ENCODE assay signal across 21 cellular contexts in genomic region chr18:70330887-70331286, GRCh38. TPM values are rescaled to one million over a fixed set of nuclear protein-coding genes. Genes with fewer than 3 reads are reported as not detected.
DNase-seq lines count a peak whose midpoint lies in the region; ATAC-seq and TF ChIP-seq lines count a peak whose summit lies in the region.
"Had no signal": no experiment of that assay in that cellular context is flagged by ENCODE, and none has a peak within 500 bp of the region (broad histone marks: within the 10 kb centered on the region; RNA-seq: fewer than 3 reads in every experiment).

No MANE protein-coding gene starts in this region.

- CTCF ChIA-PET in PC-9 (lab: Charles Lee), result no interaction called here

- no peaks in the 10 kb centered on the region for H3K27me3 ChIP-seq in GM23338 (ENCODE audit: insufficient read depth)
- H3K27me3 ChIP-seq in PC-9 (ENCODE audit: insufficient read depth, low read depth), result no peaks in the 10 kb centered on the region
- no peaks in the 10 kb centered on the region for H3K27me3 ChIP-seq in adrenal gland
- H3K27me3 ChIP-seq: BLaER1, SJCRH30 had no signal

- H3K36me3 ChIP-seq in GM23338 (ENCODE audit: insufficient read depth) (no peaks in the 10 kb centered on the region), PC-9 (ENCODE audit: low read depth) (peaks cover 48% of the 10 kb centered on the region), adrenal gland (replicated peaks in 1 of 2) (no peaks in the 10 kb centered on the region)
- H3K36me3 ChIP-seq: SJCRH30 had no signal

- peaks cover 11% of the 10 kb centered on the region; the same call in 2 of the 3 replicates for H3K9me3 Mint-ChIP-seq in GM23338
- H3K9me3 Mint-ChIP-seq: CD4-positive, alpha-beta T cell had no signal

- ATAC-seq in GM23338, result peak; percentile 80
- ATAC-seq: T-cell had no signal

- peaks cover 2% of the 10 kb centered on the region for H3K27me3 Mint-ChIP-seq in GM23338 (ENCODE audit: insufficient read depth, low read depth, poor library complexity)
- H3K27me3 Mint-ChIP-seq: CD4-positive, alpha-beta T cell had no signal

- H3K79me2 ChIP-seq in GM23338 (replicated peaks; ENCODE audit: insufficient read depth) (peaks cover 17% of the 10 kb centered on the region), PC-9 (ENCODE audit: low read depth) (peaks cover 28% of the 10 kb centered on the region)

- no TSS peak for BruUV-seq in PC-9 (replicated peaks; lab: Mats Ljungman, UMichigan)

- DNase-seq in GM23338 (ENCODE audit: low spot score) (peak; percentile 30), PC-9 (no peak), epithelial cell of prostate (ENCODE audit: low read depth, low spot score) (no peak), NCI-H82 treated with DMSO at 0.1 percent for 48 hours (lab: John Stamatoyannopoulos, UW; ENCODE audit: unreplicated experiment) (no peak), EL (no peak), GM19238 (ENCODE audit: insufficient read length, low spot score) (no peak), adrenal gland (no peak)
- DNase-seq: CD4-positive, alpha-beta T cell; COR-L47; DND-41; NCI-H1105; NCI-H2029 treated with DMSO at 0.1 percent for 48 hours; NCI-H226; NCI-H510A treated with DMSO at 0.1 percent for 48 hours; NCI-H748 treated with DMSO at 0.1 percent for 48 hours; NK-92 treated with Interleukin-12 subunit alpha and Interleukin-12 subunit beta, amount 100 ng/mL, for 24 hours; SJCRH30; T-cell had no signal

- no peak for TF ChIP-seq CTCF in GM23338 (conservative IDR thresholded peaks at IDR 0.05; ENCODE audit: low read depth in 2 of 2)
- TF ChIP-seq CTCF in PC-9 (conservative IDR thresholded peaks at IDR 0.05), result no peak
- no peak for TF ChIP-seq CTCF in adrenal gland (IDR thresholded peaks at IDR 0.05)

- no peak overlapping the region for H3K4me3 Mint-ChIP-seq in GM23338
- H3K4me3 Mint-ChIP-seq: CD4-positive, alpha-beta T cell; T-cell had no signal

- no peak overlapping the region for H3K27ac ChIP-seq in GM23338 (ENCODE audit: low read depth)
- H3K27ac ChIP-seq in PC-9, result 0 out of 2 replicates have a peak overlapping the region, but pooled peaks have one; percentile 6
- peak overlapping the region; percentile 100 for H3K27ac ChIP-seq in epithelial cell of prostate
- no peak overlapping the region for H3K27ac ChIP-seq in adrenal gland
- H3K27ac ChIP-seq: BLaER1, HL-60, KMS-11, SJCRH30 had no signal

- H4K20me1 ChIP-seq in GM23338 (replicated peaks; ENCODE audit: insufficient read depth) (no peaks in the 10 kb centered on the region), PC-9 (ENCODE audit: insufficient read depth) (no peaks in the 10 kb centered on the region)

- H3K9me3 ChIP-seq in PC-9 (ENCODE audit: insufficient read depth, low read depth), result peaks cover 16% of the 10 kb centered on the region; the same call in 1 of the 2 replicates
- peaks cover 0 to 6% (median 0%) of the 10 kb centered on the region in 3 donors for H3K9me3 ChIP-seq in adrenal gland (replicated peaks in 1 of 3)
- H3K9me3 ChIP-seq: SJCRH30 had no signal

- H3K4me1 ChIP-seq in GM23338 (ENCODE audit: insufficient read depth), result peaks cover 17% of the 10 kb centered on the region; the same call in 1 of the 2 replicates
- H3K4me1 ChIP-seq in PC-9 (replicated peaks; ENCODE audit: insufficient read depth), result peaks cover 26% of the 10 kb centered on the region
- peaks cover 5 to 14% of the 10 kb centered on the region in 2 donors for H3K4me1 ChIP-seq in adrenal gland (replicated peaks in 1 of 2)
- H3K4me1 ChIP-seq: SJCRH30 had no signal

- H3K36me3 Mint-ChIP-seq in GM23338 (ENCODE audit: low read depth), result peaks cover 23% of the 10 kb centered on the region; the same call in 2 of the 3 replicates
- H3K36me3 Mint-ChIP-seq: T-cell had no signal

- no peak overlapping the region for H3K4me2 ChIP-seq in GM23338
- H3K4me2 ChIP-seq in PC-9, result no peak overlapping the region
- H3K4me2 ChIP-seq: BLaER1, KMS-11 had no signal

- H3K27ac Mint-ChIP-seq in GM23338, result peak overlapping the region; percentile 64; the same call in 1 of the 2 replicates
- H3K27ac Mint-ChIP-seq: CD4-positive, alpha-beta T cell; T-cell had no signal

- intact Hi-C loops in PC-9 (cut with micrococcal nuclease; ENCODE audit: unreplicated experiment), result no loop called here
- intact Hi-C loops in adrenal gland (cut with DNase I), result no loop called here

- H3K4me3 ChIP-seq in GM23338 (no peak overlapping the region), PC-9 (no peak overlapping the region), adrenal gland (no peak overlapping the region)
- H3K4me3 ChIP-seq: BLaER1, SJCRH30 had no signal

- H3K4me1 Mint-ChIP-seq in GM23338, result peaks cover 18% of the 10 kb centered on the region

- H3K9me2 ChIP-seq in GM23338 (ENCODE audit: insufficient read depth) (no peaks in the 10 kb centered on the region), PC-9 (ENCODE audit: insufficient read depth) (no peaks in the 10 kb centered on the region)

- no peak for TF ChIP-seq POLR2A in adrenal gland (IDR thresholded peaks at IDR 0.05)

- POLR2A ChIA-PET in PC-9 (lab: Charles Lee; ENCODE audit: unreplicated experiment), result no interaction called here

- H2AFZ ChIP-seq in GM23338 (no peak overlapping the region), PC-9 (no peak overlapping the region)

- H3F3A ChIP-seq in GM23338 (replicated peaks; ENCODE audit: low read depth) (no peaks in the 10 kb centered on the region), PC-9 (ENCODE audit: insufficient read depth, low read depth) (peaks cover 24% of the 10 kb centered on the region; the same call in 1 of the 2 replicates)

- 79 to 90% (median 86%) methylated on average over 6 of the region's 6 CpGs for WGBS in adrenal gland, 4 donors

TF ChIP-seq in GM23338, 12 proteins besides CTCF, POLR2A, EP300 and RAD21 (continues in another document):
- no peak for TF ChIP-seq CREB1 (CRISPR knock-in tag; IDR thresholded peaks at IDR 0.05; ENCODE audit: low read depth)
- TF ChIP-seq ZNF114 (CRISPR knock-in tag; IDR thresholded peaks at IDR 0.05), result no peak
- TF ChIP-seq NANOG (IDR thresholded peaks at IDR 0.05; ENCODE audit: borderline replicate concordance), result no peak
- TF ChIP-seq ETS1 (IDR thresholded peaks at IDR 0.05), result no peak
- no peak for TF ChIP-seq EZH2 (IDR thresholded peaks at IDR 0.05; ENCODE audit: low read depth, unreplicated experiment)
- TF ChIP-seq JUNB (IDR thresholded peaks at IDR 0.05; ENCODE audit: unreplicated experiment), result no peak
- TF ChIP-seq REST (IDR thresholded peaks at IDR 0.05; ENCODE audit: unreplicated experiment), result no peak
- no peak for TF ChIP-seq EZH2phosphoT487 (IDR thresholded peaks at IDR 0.05; ENCODE audit: unreplicated experiment)
- no peak for TF ChIP-seq ZNF331 (CRISPR knock-in tag; IDR thresholded peaks at IDR 0.05; ENCODE audit: low read depth)
- TF ChIP-seq STAT1 (IDR thresholded peaks at IDR 0.05; ENCODE audit: unreplicated experiment), result no peak
- no peak for TF ChIP-seq POLR2AphosphoS5 (IDR thresholded peaks at IDR 0.05; ENCODE audit: low read depth)

RNA-seq across cellular contexts. Expression of gene SOCS6, which starts 42.0 kb away (rescaled TPM):
- total RNA-seq in GM23338 (2014; rRNA removed; shearing (Covaris generic)), result 12.4 and 13.3 TPM in 2 replicates
- polyA plus RNA-seq in GM23338 (2016; fragmentation: Nextera tagmentation; extraction: Ambion mirVana) (4.4 and 4.6 TPM in 2 replicates), adrenal gland (10 to 100 TPM in 1 of 3 donors, 1 to 10 TPM in 2; 4.3 to 16.1 (median 4.9) TPM)
- total RNA-seq in PC-9 (2021) (20.9 and 21.0 TPM in 2 replicates), adrenal gland (10 to 100 TPM; 14.2 to 25.5 (median 19.5) TPM)

Comparison
In these comparisons a context has a peak if more than half of its experiments do, and no peak if none do; other contexts are left out.
1. H3K27ac ChIP-seq: peak in PC-9 (single experiment) and epithelial cell of prostate (single experiment); none in GM23338 (single experiment) and adrenal gland (0 of 5).